1 cellular context compared by ENCODE assay signal in genomic region chr12:2819810-2820209, GRCh38.
TF ChIP-seq lines count a peak whose summit lies in the region.

No MANE protein-coding gene starts in this region.

TF ChIP-seq in H1, 55 proteins besides CTCF, POLR2A, EP300 and RAD21:
- no peak for TF ChIP-seq CREB1 (IDR thresholded peaks at IDR 0.05)
